ENCODE assay signal across 1 cellular context in the genomic region with DNA sequence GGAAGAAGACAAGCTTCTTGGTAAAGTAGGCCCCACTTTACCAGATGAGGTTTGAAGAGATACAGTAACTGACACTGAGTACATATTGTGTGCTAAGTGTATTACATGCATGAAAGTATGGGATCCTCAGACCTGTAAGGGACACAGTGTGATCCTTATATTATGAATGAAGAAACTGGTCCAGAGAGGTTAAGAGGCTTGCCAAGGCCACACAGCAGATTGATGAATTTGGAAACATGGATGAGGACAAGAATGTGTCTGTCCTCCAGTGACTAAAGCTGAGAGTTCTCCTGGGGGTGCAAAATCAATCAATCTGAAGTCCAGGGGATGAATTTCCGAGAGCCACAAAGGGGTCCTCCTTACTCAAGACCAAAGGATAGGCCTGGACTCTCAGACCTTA.
TF ChIP-seq lines count a peak whose summit lies in the region.

No MANE protein-coding gene starts in this region.

TF ChIP-seq in A549, 52 proteins besides CTCF, POLR2A, EP300 and RAD21 (continued from another document):
- TF ChIP-seq PHF8 (IDR thresholded peaks at IDR 0.05; ENCODE audit: borderline replicate concordance, low read depth) (no peak), GATA3 (IDR thresholded peaks at IDR 0.05; ENCODE audit: borderline replicate concordance) (no peak), JUNB (IDR thresholded peaks at IDR 0.05) (no peak), E2F6 (IDR thresholded peaks at IDR 0.05; ENCODE audit: borderline replicate concordance, low read depth) (no peak), RNF2 (IDR thresholded peaks at IDR 0.05; ENCODE audit: borderline replicate concordance, low read depth) (no peak), FOXS1 (CRISPR knock-in tag; IDR thresholded peaks at IDR 0.05) (no peak), HOXA7 (CRISPR knock-in tag; IDR thresholded peaks at IDR 0.05) (no peak), FOSL2 (IDR thresholded peaks at IDR 0.05) (no peak), FOSL2 (CRISPR knock-in tag; IDR thresholded peaks at IDR 0.05) (no peak), CBX2 (IDR thresholded peaks at IDR 0.05; ENCODE audit: borderline replicate concordance, low read depth) (no peak)
- TF ChIP-seq, protein P1, sequence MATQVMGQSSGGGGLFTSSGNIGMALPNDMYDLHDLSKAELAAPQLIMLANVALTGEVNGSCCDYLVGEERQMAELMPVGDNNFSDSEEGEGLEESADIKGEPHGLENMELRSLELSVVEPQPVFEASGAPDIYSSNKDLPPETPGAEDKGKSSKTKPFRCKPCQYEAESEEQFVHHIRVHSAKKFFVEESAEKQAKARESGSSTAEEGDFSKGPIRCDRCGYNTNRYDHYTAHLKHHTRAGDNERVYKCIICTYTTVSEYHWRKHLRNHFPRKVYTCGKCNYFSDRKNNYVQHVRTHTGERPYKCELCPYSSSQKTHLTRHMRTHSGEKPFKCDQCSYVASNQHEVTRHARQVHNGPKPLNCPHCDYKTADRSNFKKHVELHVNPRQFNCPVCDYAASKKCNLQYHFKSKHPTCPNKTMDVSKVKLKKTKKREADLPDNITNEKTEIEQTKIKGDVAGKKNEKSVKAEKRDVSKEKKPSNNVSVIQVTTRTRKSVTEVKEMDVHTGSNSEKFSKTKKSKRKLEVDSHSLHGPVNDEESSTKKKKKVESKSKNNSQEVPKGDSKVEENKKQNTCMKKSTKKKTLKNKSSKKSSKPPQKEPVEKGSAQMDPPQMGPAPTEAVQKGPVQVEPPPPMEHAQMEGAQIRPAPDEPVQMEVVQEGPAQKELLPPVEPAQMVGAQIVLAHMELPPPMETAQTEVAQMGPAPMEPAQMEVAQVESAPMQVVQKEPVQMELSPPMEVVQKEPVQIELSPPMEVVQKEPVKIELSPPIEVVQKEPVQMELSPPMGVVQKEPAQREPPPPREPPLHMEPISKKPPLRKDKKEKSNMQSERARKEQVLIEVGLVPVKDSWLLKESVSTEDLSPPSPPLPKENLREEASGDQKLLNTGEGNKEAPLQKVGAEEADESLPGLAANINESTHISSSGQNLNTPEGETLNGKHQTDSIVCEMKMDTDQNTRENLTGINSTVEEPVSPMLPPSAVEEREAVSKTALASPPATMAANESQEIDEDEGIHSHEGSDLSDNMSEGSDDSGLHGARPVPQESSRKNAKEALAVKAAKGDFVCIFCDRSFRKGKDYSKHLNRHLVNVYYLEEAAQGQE (IDR thresholded peaks at IDR 0.05) = no peak
- TF ChIP-seq, protein P2, sequence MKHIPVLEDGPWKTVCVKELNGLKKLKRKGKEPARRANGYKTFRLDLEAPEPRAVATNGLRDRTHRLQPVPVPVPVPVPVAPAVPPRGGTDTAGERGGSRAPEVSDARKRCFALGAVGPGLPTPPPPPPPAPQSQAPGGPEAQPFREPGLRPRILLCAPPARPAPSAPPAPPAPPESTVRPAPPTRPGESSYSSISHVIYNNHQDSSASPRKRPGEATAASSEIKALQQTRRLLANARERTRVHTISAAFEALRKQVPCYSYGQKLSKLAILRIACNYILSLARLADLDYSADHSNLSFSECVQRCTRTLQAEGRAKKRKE (CRISPR knock-in tag; IDR thresholded peaks at IDR 0.05; ENCODE audit: low read depth) = no peak
